ENCODE assay signal across 8 cellular contexts in genomic region chr2:172864182-172864581, GRCh38.
DNase-seq lines count a peak whose midpoint lies in the region; ATAC-seq, FAIRE-seq and TF ChIP-seq lines count a peak whose summit lies in the region.

No MANE protein-coding gene starts in this region.

- H3K4me3 ChIP-seq in H1 (ENCODE audit: extremely low read depth in 1 of 4, insufficient read depth in 2 of 4, low read depth in 3 of 4, low read length in 4 of 4): no peak overlapping the region

- H3K18ac ChIP-seq in H1 (ENCODE audit: extremely low read depth, low read length): no peak overlapping the region

- TF ChIP-seq POLR2A in H1 (IDR thresholded peaks at IDR 0.05; ENCODE audit: control extremely low read depth in 1 of 2, low read depth in 2 of 2, low read length in 2 of 2): no peak

- no peak for ATAC-seq in HG02678 (IDR thresholded peaks at IDR 0.05; ENCODE audit: unreplicated experiment)

- H3K56ac ChIP-seq in H1 (replicated peaks; ENCODE audit: insufficient read length, low read depth, low read length): no peak overlapping the region

- no peak overlapping the region for H2BK20ac ChIP-seq in H1 (ENCODE audit: low read length)

- H3K36me3 ChIP-seq in H1 (ENCODE audit: control insufficient read depth in 2 of 4, insufficient read depth in 4 of 4, low read length in 3 of 4): no peaks in the 10 kb centered on the region

- TF ChIP-seq RAD21 in H1 (IDR thresholded peaks at IDR 0.05 in 1 of 2, conservative IDR thresholded peaks at IDR 0.05 in 1 of 2; ENCODE audit: low read depth in 2 of 2, low read length in 2 of 2): peak; percentile 92 to 94

- H4K8ac ChIP-seq in H1 (ENCODE audit: extremely low read depth, insufficient read depth, low read length): no peak overlapping the region

- in situ Hi-C loops in KBM-7 (cut with MboI; ENCODE audit: low pct_unique_long_range_greater_than_20kb, low sequenced_read_pairs): no loop called here

- H3K4me1 ChIP-seq in H1 (replicated peaks in 1 of 4; ENCODE audit: control insufficient read depth in 3 of 4, insufficient read depth in 4 of 4, low read length in 3 of 4): no peaks in the 10 kb centered on the region

- POLR2A ChIA-PET in H1 (lab: Charles Lee; ENCODE audit: partially characterized antibody): no interaction called here

- no peaks in the 10 kb centered on the region for H4K20me1 ChIP-seq in H1 (replicated peaks in 1 of 2; ENCODE audit: control insufficient read depth in 1 of 2, insufficient read depth in 2 of 2, low read length in 2 of 2)

- no peak overlapping the region for H2AK5ac ChIP-seq in H1 (ENCODE audit: low read depth, low read length)

- H3K27ac ChIP-seq in H1 (ENCODE audit: low read depth, low read length): no peak overlapping the region

- H2BK5ac ChIP-seq in H1 (ENCODE audit: low read depth, low read length): no peak overlapping the region

- H3K4ac ChIP-seq in H1 (replicated peaks; ENCODE audit: insufficient read length, low read depth, low read length): no peak overlapping the region

- no peak overlapping the region for H3K23ac ChIP-seq in H1 (ENCODE audit: insufficient read length)

- no peak for TF ChIP-seq EP300 in H1 (IDR thresholded peaks at IDR 0.05; ENCODE audit: borderline replicate concordance in 1 of 2, low read depth in 2 of 2, low read length in 2 of 2)

- H3K79me2 ChIP-seq in H1 (ENCODE audit: control insufficient read depth in 1 of 2, insufficient read depth in 2 of 2, low read length in 2 of 2): no peaks in the 10 kb centered on the region

- H3K4me2 ChIP-seq in H1 (ENCODE audit: insufficient read depth in 1 of 2, low read depth in 2 of 2, low read length in 2 of 2): no peak overlapping the region

- no peaks in the 10 kb centered on the region for H3K9me3 ChIP-seq in H1 (ENCODE audit: insufficient read depth in 2 of 2, low read depth in 1 of 2, low read length in 1 of 2)

- H4K5ac ChIP-seq in H1 (ENCODE audit: insufficient read length, low read depth, low read length): no peak overlapping the region

- H2BK12ac ChIP-seq in H1 (ENCODE audit: low read depth, low read length): no peak overlapping the region

- no peaks in the 10 kb centered on the region for H3K27me3 ChIP-seq in H1 (replicated peaks in 1 of 4; ENCODE audit: control insufficient read depth in 3 of 4, extremely low read depth in 1 of 4, insufficient read depth in 3 of 4, low read length in 3 of 4)

- WGBS in H1 (ENCODE audit: extremely low coverage in 1 of 2, insufficient coverage in 1 of 2, insufficient read length in 1 of 2, insufficient replicate concordance in 2 of 2, low coverage in 1 of 2, low lambda C conversion rate in 2 of 2, missing lambda C conversion rate in 1 of 2), 2 experiments: 61% methylated on average over 5 of the region's 5 CpGs; no CpG with 5 or more reads in 1 of the 2 experiments

- no peaks in the 10 kb centered on the region for H3K23me2 ChIP-seq in H1 (ENCODE audit: low read depth, low read length)

- no peaks in the 10 kb centered on the region for H3K79me1 ChIP-seq in H1 (ENCODE audit: low read depth, low read length)

- TF ChIP-seq CTCF in H1 (IDR thresholded peaks at IDR 0.05; ENCODE audit: control extremely low read depth in 1 of 3, insufficient read depth in 1 of 3, low read depth in 1 of 3, low read length in 3 of 3): peak; percentile 81 to 97 (median 87)

- H2BK120ac ChIP-seq in H1 (replicated peaks; ENCODE audit: low read depth, low read length): no peak overlapping the region

- no peak overlapping the region for H4K91ac ChIP-seq in H1 (replicated peaks; ENCODE audit: insufficient read length, low read length)

- CTCF ChIA-PET in H1 (lab: Charles Lee; ENCODE audit: partially characterized antibody): interaction anchor here (1.1 to 12.2 kb wide), 7 partner anchors 14 to 155 kb away, joined by 3 to 139 read pairs (median 8); no protein-coding TSS in a partner anchor

- H3K9ac ChIP-seq in H1 (replicated peaks in 1 of 4; ENCODE audit: extremely low read depth in 1 of 4, low read depth in 3 of 4, low read length in 3 of 4): no peak overlapping the region

- peak; percentile 75 for DNase-seq in ELF-1 (ENCODE audit: low read depth, low spot score)
- DNase-seq in KBM-7: peak; percentile 73
- DNase-seq in UCSD-AML1 (lab: John Stamatoyannopoulos, UW; ENCODE audit: unreplicated experiment): peak; percentile 47
- DNase-seq in H1 (ENCODE audit: low read depth in 1 of 2, low spot score in 2 of 2): peak; percentile 43 to 88
- peak; percentile 67 for DNase-seq in midbrain (lab: John Stamatoyannopoulos, UW)
- DNase-seq in ureter (ENCODE audit: low spot score): peak; percentile 60
- no peak for DNase-seq in NCI-H1436 (lab: John Stamatoyannopoulos, UW)

- H2BK15ac ChIP-seq in H1 (ENCODE audit: low read length): no peak overlapping the region

- no peak overlapping the region for H3K14ac ChIP-seq in H1 (ENCODE audit: insufficient read length)

- no peak overlapping the region for H2AFZ ChIP-seq in H1 (ENCODE audit: low read length)

- peak; percentile 97 for FAIRE-seq in H1 (lab: Jason Lieb, UNC)

TF ChIP-seq in H1, 55 proteins besides CTCF, POLR2A, EP300 and RAD21:
- TF ChIP-seq SRF (IDR thresholded peaks at IDR 0.05; ENCODE audit: low read depth, low read length): no peak
